ENCODE assay signal across 20 cellular contexts in the genomic region with DNA sequence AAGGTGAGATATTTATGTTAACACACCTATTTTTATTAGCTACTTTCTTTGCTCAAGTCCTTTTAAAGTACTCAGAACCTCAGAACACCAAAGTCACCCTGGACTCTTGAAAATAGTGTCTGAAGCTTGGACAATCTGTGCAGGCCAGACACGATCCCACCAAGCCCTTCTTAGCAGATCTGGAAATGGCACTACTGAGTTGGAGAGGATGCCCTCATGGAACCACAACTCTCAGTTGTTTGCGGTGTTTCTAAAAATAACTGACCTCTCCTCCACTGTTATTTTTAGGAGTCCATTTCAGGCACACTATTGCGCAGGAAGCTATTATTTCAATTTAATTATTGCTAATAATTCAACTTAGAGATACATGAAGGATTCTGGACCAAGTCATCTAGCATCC.
A peak's percentile ranks its signal among the peaks of the same experiment; 100 is the strongest.
DNase-seq lines count a peak whose midpoint lies in the region; ATAC-seq, FAIRE-seq and TF ChIP-seq lines count a peak whose summit lies in the region.
"Had no signal": no experiment of that assay in that cellular context is flagged by ENCODE, and none has a peak within 500 bp of the region (broad histone marks: within the 10 kb centered on the region; RNA-seq: fewer than 3 reads in every experiment).

No MANE protein-coding gene starts in this region.

- no peaks in the 10 kb centered on the region for H3K9me3 ChIP-seq in BLaER1
- H3K9me3 ChIP-seq in astrocyte (ENCODE audit: insufficient read depth, low read depth, low read length): no peaks in the 10 kb centered on the region
- H3K9me3 ChIP-seq in right cardiac atrium (ENCODE audit: control insufficient read depth, low read length): no peaks in the 10 kb centered on the region
- no peaks in the 10 kb centered on the region for H3K9me3 ChIP-seq in psoas muscle
- no peaks in the 10 kb centered on the region for H3K9me3 ChIP-seq in A673 (ENCODE audit: low read depth, low read length, poor library complexity, severe bottlenecking)
- H3K9me3 ChIP-seq: BLaER1 treated with 17β-estradiol and CSF1 and Interleukin-3, amounts not matched to agents 10 nM and 100 nM had no signal

- no peak overlapping the region for H3K27ac ChIP-seq in BLaER1
- H3K27ac ChIP-seq in astrocyte (ENCODE audit: low read depth, low read length): no peak overlapping the region
- H3K27ac ChIP-seq in right cardiac atrium (ENCODE audit: low read length): peak overlapping the region; percentile 80
- H3K27ac ChIP-seq in psoas muscle: peak overlapping the region; percentile 44
- no peak overlapping the region for H3K27ac ChIP-seq in A673 (ENCODE audit: low read depth, low read length, poor library complexity, severe bottlenecking)
- H3K27ac ChIP-seq: BLaER1 treated with 17β-estradiol and CSF1 and Interleukin-3, amounts not matched to agents 10 nM and 100 nM had no signal

- peaks cover 43% of the 10 kb centered on the region for H3K4me1 Mint-ChIP-seq in astrocyte (ENCODE audit: low read depth, unreplicated experiment)

- CTCF ChIA-PET in A673 (lab: Charles Lee): no interaction called here

- H3K4me3 Mint-ChIP-seq in astrocyte (ENCODE audit: unreplicated experiment): no peak overlapping the region

- peaks cover 44% of the 10 kb centered on the region for H3K79me2 ChIP-seq in astrocyte (ENCODE audit: insufficient read depth, low read length)

- no peak overlapping the region for H2AFZ ChIP-seq in astrocyte (ENCODE audit: low read depth, low read length)

- no peaks in the 10 kb centered on the region for H3K27me3 ChIP-seq in BLaER1
- no peaks in the 10 kb centered on the region for H3K27me3 ChIP-seq in astrocyte (ENCODE audit: insufficient read depth, low read length)
- no peaks in the 10 kb centered on the region for H3K27me3 ChIP-seq in right cardiac atrium (ENCODE audit: control insufficient read depth, insufficient read depth)
- H3K27me3 ChIP-seq in psoas muscle (ENCODE audit: insufficient read depth in 3 of 3, low read length in 2 of 3): no peaks in the 10 kb centered on the region
- no peaks in the 10 kb centered on the region for H3K27me3 ChIP-seq in A673 (replicated peaks; ENCODE audit: insufficient read depth, low read depth, low read length, poor library complexity)
- H3K27me3 ChIP-seq: BLaER1 treated with 17β-estradiol and CSF1 and Interleukin-3, amounts not matched to agents 10 nM and 100 nM had no signal

- POLR2A ChIA-PET in A673 (lab: Charles Lee; ENCODE audit: low non-redundant PET): no interaction called here

- DNase-seq in astrocyte (ENCODE audit: low read depth) (no peak), right cardiac atrium (no peak), psoas muscle (no peak), NCI-H2081 (lab: John Stamatoyannopoulos, UW) (no peak), A673 (ENCODE audit: low spot score) (no peak)
- no peak for DNase-seq in stimulated activated CD8-positive, alpha-beta memory T cell treated with anti-CD3 and anti-CD28 coated beads, Interleukin-4, amount 100 ng/mL, for 48 hours
- DNase-seq: CD8-positive, alpha-beta memory T cell; DMS79; KG1; MV-4-11; NCI-H1694 treated with DMSO at 0.1 percent for 48 hours; NCI-H2227 treated with DMSO at 0.1 percent for 48 hours; NCI-H524; NCI-H82; RPMI8226 had no signal

- H3K4me3 ChIP-seq in BLaER1: no peak overlapping the region
- H3K4me3 ChIP-seq in astrocyte (ENCODE audit: insufficient read depth, low read depth, low read length): no peak overlapping the region
- H3K4me3 ChIP-seq in right cardiac atrium (ENCODE audit: low read length): no peak overlapping the region
- H3K4me3 ChIP-seq in psoas muscle: no peak overlapping the region
- H3K4me3 ChIP-seq in A673 (ENCODE audit: low read depth, low read length, poor library complexity, severe bottlenecking): no peak overlapping the region
- H3K4me3 ChIP-seq: BLaER1 treated with 17β-estradiol and CSF1 and Interleukin-3, amounts not matched to agents 10 nM and 100 nM had no signal

- no peaks in the 10 kb centered on the region for H4K20me1 ChIP-seq in BLaER1
- no peaks in the 10 kb centered on the region for H4K20me1 ChIP-seq in astrocyte (ENCODE audit: insufficient read depth, low read length)

- H3K9ac ChIP-seq in BLaER1: no peak overlapping the region
- no peak overlapping the region for H3K9ac ChIP-seq in astrocyte (ENCODE audit: low read length)
- H3K9ac ChIP-seq: BLaER1 treated with 17β-estradiol and CSF1 and Interleukin-3, amounts not matched to agents 10 nM and 100 nM had no signal

- peak overlapping the region; percentile 29 for H3K27ac Mint-ChIP-seq in astrocyte (ENCODE audit: unreplicated experiment)

- peak in 1 of 2 donors; percentile 27 for ATAC-seq in right cardiac atrium
- ATAC-seq in psoas muscle: peak; percentile 62 to 82 (median 80)
- ATAC-seq: HepG2 had no signal

- H3K4me2 ChIP-seq in BLaER1: peak overlapping the region; percentile 8
- H3K4me2 ChIP-seq in astrocyte (ENCODE audit: low read length): no peak overlapping the region

- H3K36me3 Mint-ChIP-seq in astrocyte (ENCODE audit: low read depth, unreplicated experiment): peaks cover 33% of the 10 kb centered on the region

- FAIRE-seq in astrocyte (lab: Jason Lieb, UNC): no peak
- FAIRE-seq: A204.1, D721Med had no signal

- no peak for TF ChIP-seq CTCF in astrocyte (IDR thresholded peaks at IDR 0.05; ENCODE audit: insufficient read depth, low read depth, low read length)
- no peak for TF ChIP-seq CTCF in psoas muscle (IDR thresholded peaks at IDR 0.05)
- no peak for TF ChIP-seq CTCF in A673 (conservative IDR thresholded peaks at IDR 0.05; ENCODE audit: low read depth, low read length)

- H3K9me3 Mint-ChIP-seq in astrocyte (ENCODE audit: unreplicated experiment): no peaks in the 10 kb centered on the region
- H3K9me3 Mint-ChIP-seq: CD8-positive, alpha-beta memory T cell had no signal

- intact Hi-C loops in right cardiac atrium (cut with DNase I) (no loop called here), psoas muscle (cut with DNase I) (no loop called here), A673 (cut with micrococcal nuclease; ENCODE audit: unreplicated experiment) (no loop called here)

- no peaks in the 10 kb centered on the region for H3K27me3 Mint-ChIP-seq in astrocyte (ENCODE audit: low read depth, unreplicated experiment)
- H3K27me3 Mint-ChIP-seq: CD8-positive, alpha-beta memory T cell had no signal

- H3K36me3 ChIP-seq in BLaER1: peaks cover 65% of the 10 kb centered on the region
- peaks cover 11% of the 10 kb centered on the region for H3K36me3 ChIP-seq in astrocyte (ENCODE audit: insufficient read depth, low read length)
- H3K36me3 ChIP-seq in psoas muscle (ENCODE audit: insufficient read depth in 1 of 2, low read depth in 1 of 2): peaks cover 12 to 26% of the 10 kb centered on the region in 2 donors
- peaks cover 12% of the 10 kb centered on the region for H3K36me3 ChIP-seq in A673 (ENCODE audit: insufficient read depth, low read length, poor library complexity, severe bottlenecking)

- H3K4me1 ChIP-seq in BLaER1 (peaks cover 9% of the 10 kb centered on the region), astrocyte (ENCODE audit: insufficient read depth, low read length) (peaks cover 34% of the 10 kb centered on the region), right cardiac atrium (ENCODE audit: control insufficient read depth, insufficient read depth, low read length) (peaks cover 13% of the 10 kb centered on the region), psoas muscle (peaks cover 26% of the 10 kb centered on the region), A673 (ENCODE audit: insufficient read depth, low read length, poor library complexity, severe bottlenecking) (peaks cover 8% of the 10 kb centered on the region)

- no TSS peak for BruUV-seq in A673 (replicated peaks; lab: Mats Ljungman, UMichigan)

- 70% methylated on average over 3 of the region's 3 CpGs for WGBS in right cardiac atrium
- 29 to 42% (median 32%) methylated on average over 3 of the region's 3 CpGs for WGBS in psoas muscle, 3 donors

Comparison
In these comparisons a context has a peak if more than half of its experiments do, and no peak if none do; other contexts are left out.
1. H3K27ac ChIP-seq: peak in right cardiac atrium (single experiment) and psoas muscle (single experiment); none in BLaER1 (single experiment), astrocyte (single experiment) and A673 (single experiment).